Comparison of ENCODE assay signal across 9 cellular contexts in the genomic region with DNA sequence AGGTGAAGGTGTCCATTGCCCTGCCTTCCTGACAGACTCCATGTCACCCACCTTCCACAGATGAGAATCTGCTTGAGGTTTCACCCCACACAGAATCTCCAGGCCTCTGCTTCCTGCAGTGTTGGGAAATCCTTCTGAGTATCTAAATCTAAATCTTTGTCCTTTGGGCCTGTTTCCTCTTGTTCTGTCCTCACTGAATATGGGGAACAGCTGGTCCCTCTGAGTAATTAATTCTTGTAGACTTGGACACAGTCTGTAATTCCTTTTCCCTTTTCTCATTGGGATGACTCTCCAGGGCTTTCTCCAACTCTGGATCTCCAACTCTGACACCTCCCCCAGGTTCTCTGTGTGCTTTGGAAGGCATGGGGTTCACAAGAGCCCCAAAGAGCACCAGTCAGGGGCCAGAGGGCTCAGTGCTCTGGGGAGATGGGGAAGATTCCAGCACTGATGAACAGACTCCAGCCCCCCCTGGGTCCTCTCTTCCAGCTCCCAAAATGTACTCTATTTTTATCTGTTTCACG. TPM values are rescaled to one million over a fixed set of nuclear protein-coding genes. Genes with fewer than 3 reads are reported as not detected.
DNase-seq lines count a peak whose midpoint lies in the region; ATAC-seq and TF ChIP-seq lines count a peak whose summit lies in the region.
"Had no signal": no experiment of that assay in that cellular context is flagged by ENCODE, and none has a peak within 500 bp of the region (broad histone marks: within the 10 kb centered on the region; RNA-seq: fewer than 3 reads in every experiment).

No MANE protein-coding gene starts in this region.

- peaks cover 0 to 8% (median 4%) of the 10 kb centered on the region in 4 donors for H3K4me1 Mint-ChIP-seq in CD4-positive, alpha-beta memory T cell

- H3K4me3 ChIP-seq in WERI-Rb-1 (ENCODE audit: low read depth, low read length), result no peak overlapping the region
- H3K4me3 ChIP-seq in CD4-positive, alpha-beta memory T cell (ENCODE audit: low read length in 2 of 2), result no peak overlapping the region

- H3K36me3 ChIP-seq in WERI-Rb-1, result no peaks in the 10 kb centered on the region
- no peaks in the 10 kb centered on the region for H3K36me3 ChIP-seq in CD4-positive, alpha-beta memory T cell (ENCODE audit: insufficient read depth, low read length)

- POLR2A ChIA-PET in CD4-positive, alpha-beta memory T cell (lab: Charles Lee; ENCODE audit: partially characterized antibody), result no interaction called here

- H3K27ac Mint-ChIP-seq in CD4-positive, alpha-beta memory T cell, result peak overlapping the region in 1 of 7 donors; percentile 14

- H3K4me1 ChIP-seq in CD4-positive, alpha-beta memory T cell (ENCODE audit: insufficient read depth, low read length), result no peaks in the 10 kb centered on the region

- TF ChIP-seq CTCF in WERI-Rb-1 (IDR thresholded peaks at IDR 0.05; ENCODE audit: low read depth, low read length), result no peak

- H3K27me3 ChIP-seq in WERI-Rb-1 (ENCODE audit: insufficient read depth, low read depth, severe bottlenecking), result no peaks in the 10 kb centered on the region
- peaks cover 21% of the 10 kb centered on the region for H3K27me3 ChIP-seq in CD4-positive, alpha-beta memory T cell (ENCODE audit: insufficient read depth, low read length)

- intact Hi-C loops in Right ventricle myocardium inferior (cut with DNase I) (no loop called here), sciatic nerve (cut with DNase I) (no loop called here)
- intact Hi-C loops in CD4-positive, alpha-beta memory T cell (cut with micrococcal nuclease), result no loop called here

- H3K9me3 ChIP-seq in WERI-Rb-1 (ENCODE audit: severe bottlenecking), result no peaks in the 10 kb centered on the region
- H3K9me3 ChIP-seq in CD4-positive, alpha-beta memory T cell (ENCODE audit: control insufficient read depth in 1 of 2, low read length in 2 of 2), result no peaks in the 10 kb centered on the region

- peaks cover 0 to 2% (median 0%) of the 10 kb centered on the region in 8 donors for H3K9me3 Mint-ChIP-seq in CD4-positive, alpha-beta memory T cell

- CTCF ChIA-PET in CD4-positive, alpha-beta memory T cell (lab: Charles Lee; ENCODE audit: partially characterized antibody), result interaction anchor here (1.2 kb wide), 1 partner anchor 11 kb away, joined by 3 read pairs; no protein-coding TSS in a partner anchor

- H3K4me3 Mint-ChIP-seq in CD4-positive, alpha-beta memory T cell, result no peak overlapping the region

- ATAC-seq in Right ventricle myocardium inferior, result peak; percentile 78
- peak; percentile 50 for ATAC-seq in sciatic nerve

- H3K27me3 Mint-ChIP-seq in CD4-positive, alpha-beta memory T cell, result peaks cover 12 to 25% of the 10 kb centered on the region in 2 donors

- no peaks in the 10 kb centered on the region for H3K36me3 Mint-ChIP-seq in CD4-positive, alpha-beta memory T cell

- DNase-seq in CD1c-positive myeloid dendritic cell (ENCODE audit: extremely low spot score) (peak; percentile 55), WERI-Rb-1 (no peak), Right ventricle myocardium inferior (ENCODE audit: missing footprints) (peak; percentile 73), sciatic nerve (ENCODE audit: low spot score) (no peak), NCI-H2081 treated with DMSO at 0.1 percent for 48 hours (lab: John Stamatoyannopoulos, UW) (no peak), NCI-H510A treated with DMSO at 0.1 percent for 48 hours (lab: John Stamatoyannopoulos, UW) (no peak)
- no peak for DNase-seq in CD4-positive, alpha-beta memory T cell
- DNase-seq in activated naive CD4-positive, alpha-beta T cell (lab: John Stamatoyannopoulos, UW), result no peak
- DNase-seq: activated CD4-positive, alpha-beta T cell treated with anti-CD3 and anti-CD28 coated beads for 1 hour had no signal

- peak overlapping the region; percentile 37 for H3K27ac ChIP-seq in WERI-Rb-1
- no peak overlapping the region for H3K27ac ChIP-seq in CD4-positive, alpha-beta memory T cell (ENCODE audit: low read depth, low read length)

RNA-seq across cellular contexts. Expression of gene ACVRL1, which starts 2.3 kb away (rescaled TPM):
- total RNA-seq in Right ventricle myocardium inferior (49.6 TPM), sciatic nerve (57.6 TPM)
- under 1 TPM; 0.15 to 0.83 TPM for total RNA-seq in CD4-positive, alpha-beta memory T cell
- polyA plus RNA-seq in CD4-positive, alpha-beta memory T cell, result not detected

RNA-seq across cellular contexts. Expression of gene ANKRD33, which starts 17.1 kb away (rescaled TPM):
- total RNA-seq in Right ventricle myocardium inferior (not detected), sciatic nerve (0.76 TPM)
- total RNA-seq in CD4-positive, alpha-beta memory T cell, result not detected
- not detected for polyA plus RNA-seq in CD4-positive, alpha-beta memory T cell

RNA-seq across cellular contexts. Expression of gene ACVR1B, which starts 46.5 kb away (rescaled TPM):
- 10.8 TPM for total RNA-seq in Right ventricle myocardium inferior
- total RNA-seq in sciatic nerve, result 23.9 TPM
- 10 to 100 TPM; 10.8 to 12.6 TPM for total RNA-seq in CD4-positive, alpha-beta memory T cell
- polyA plus RNA-seq in CD4-positive, alpha-beta memory T cell, result 1 to 10 TPM in 1 of 2 donors, under 1 TPM in 1; 0.42 to 2.5 TPM

RNA-seq across cellular contexts. Expression of gene FIGNL2, which starts 56.5 kb away (rescaled TPM):
- total RNA-seq in Right ventricle myocardium inferior (0.22 TPM), sciatic nerve (4.0 TPM)
- 1 to 10 TPM; 1.2 to 1.5 TPM for total RNA-seq in CD4-positive, alpha-beta memory T cell
- under 1 TPM in 1 of 2 donors, not detected in 1; 0.10 TPM for polyA plus RNA-seq in CD4-positive, alpha-beta memory T cell

Comparison
In these comparisons a context has a peak if more than half of its experiments do, and no peak if none do; other contexts are left out.
1. DNase-seq: peak in CD1c-positive myeloid dendritic cell (single experiment) and Right ventricle myocardium inferior (single experiment); none in WERI-Rb-1 (single experiment), sciatic nerve (single experiment), NCI-H2081 treated with DMSO at 0.1 percent for 48 hours (single experiment), NCI-H510A treated with DMSO at 0.1 percent for 48 hours (single experiment), CD4-positive, alpha-beta memory T cell (0 of 5) and activated naive CD4-positive, alpha-beta T cell (0 of 4).
2. RNA of gene ACVRL1, which starts 2.3 kb away (total RNA-seq): 57.6 TPM in sciatic nerve (single experiment) and 49.6 TPM in Right ventricle myocardium inferior (single experiment); 0.15 to 0.83 TPM in CD4-positive, alpha-beta memory T cell; every median in the first group is over 10 times any median in the second.